Comparison of ENCODE assay signal across 1 cellular context in genomic region chr3:40470706-40471105, GRCh38.
TF ChIP-seq lines count a peak whose summit lies in the region.

No MANE protein-coding gene starts in this region.

TF ChIP-seq in K562, 482 proteins besides CTCF, POLR2A, EP300 and RAD21:
- TF ChIP-seq RCOR1 (IDR thresholded peaks at IDR 0.05; ENCODE audit: borderline replicate concordance in 1 of 2, low read depth in 2 of 2, low read length in 2 of 2) (peak in 1 of 2 experiments; percentile 75; a peak in 2 of 4 replicates), KDM1A (IDR thresholded peaks at IDR 0.05) (peak in 1 of 2 experiments; percentile 26; a peak in 1 of 4 replicates), STAT5A (IDR thresholded peaks at IDR 0.05; ENCODE audit: borderline replicate concordance, low read length) (peak; percentile 40; the same call in 1 of the 2 replicates), NKRF (IDR thresholded peaks at IDR 0.05; ENCODE audit: borderline replicate concordance) (no peak), FOXK1 (CRISPR knock-in tag; IDR thresholded peaks at IDR 0.05; ENCODE audit: borderline replicate concordance) (no peak), MIER1 (IDR thresholded peaks at IDR 0.05; ENCODE audit: low read depth) (no peak), DEAF1 (CRISPR knock-in tag; IDR thresholded peaks at IDR 0.05) (no peak), EWSR1 (IDR thresholded peaks at IDR 0.05; ENCODE audit: borderline replicate concordance, low read depth, partially characterized antibody) (no peak), CBFA2T3 (IDR thresholded peaks at IDR 0.05) (0 out of 2 replicates have a peak, but pooled peaks have one; percentile 26), ZNF77 (CRISPR knock-in tag; IDR thresholded peaks at IDR 0.05) (no peak), NCOR1 (IDR thresholded peaks at IDR 0.05) (0 out of 2 replicates have a peak, but pooled peaks have one; percentile 12), NFIC (IDR thresholded peaks at IDR 0.05) (0 out of 2 replicates have a peak, but pooled peaks have one; percentile 32), KLF1 (tag; IDR thresholded peaks at IDR 0.05) (no peak), ARID1B (IDR thresholded peaks at IDR 0.05) (peak; percentile 24; the same call in 1 of the 2 replicates), MITF (IDR thresholded peaks at IDR 0.05) (peak; percentile 52)
